ENCODE assay signal across 10 cellular contexts in the genomic region with DNA sequence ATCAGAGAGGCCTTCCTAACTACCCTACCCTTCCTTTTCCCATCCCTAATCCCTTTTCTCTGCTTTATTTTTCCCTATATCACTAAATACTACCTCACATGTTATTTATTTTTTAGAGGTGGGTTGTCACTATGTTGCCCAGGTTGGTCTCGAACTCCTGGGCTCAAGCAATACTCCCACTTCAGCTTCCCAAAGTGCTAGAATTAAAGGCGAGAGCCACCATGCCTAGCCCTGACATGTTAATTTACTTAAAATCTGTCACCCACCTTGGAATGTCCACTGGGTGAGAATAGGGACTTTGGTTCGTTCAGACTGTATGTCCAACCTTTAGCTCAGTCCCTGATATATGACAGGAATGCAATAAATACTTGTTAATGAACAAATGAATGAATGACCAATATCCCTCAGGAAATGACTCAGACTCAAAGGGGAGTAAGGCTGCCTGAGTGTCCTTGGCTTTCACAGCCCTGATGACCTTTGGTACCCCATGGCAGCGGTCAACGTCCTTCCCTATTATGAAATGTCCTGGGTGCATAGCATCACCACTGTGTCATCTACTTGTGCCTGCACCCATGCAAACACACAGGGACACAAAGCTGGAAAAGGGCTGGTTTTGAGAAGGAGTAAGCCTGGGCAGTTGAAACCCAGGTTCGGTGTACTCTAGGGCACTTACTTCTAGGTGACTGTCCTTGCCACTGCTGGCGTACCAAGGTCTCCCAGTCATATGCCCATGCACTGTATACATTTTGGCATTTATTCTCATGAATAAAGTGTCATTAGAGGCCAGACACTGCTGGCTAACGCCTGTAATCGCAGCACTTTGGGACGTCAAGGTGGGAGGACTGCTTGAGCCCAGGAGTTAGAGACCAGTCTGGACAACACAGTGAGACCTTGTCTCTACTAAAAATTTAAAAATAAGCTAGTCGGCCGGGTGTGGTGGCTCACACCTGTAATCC. TPM values are rescaled to one million over a fixed set of nuclear protein-coding genes. Genes with fewer than 3 reads are reported as not detected.
A peak's percentile ranks its signal among the peaks of the same experiment; 100 is the strongest.
DNase-seq lines count a peak whose midpoint lies in the region; ATAC-seq, FAIRE-seq and TF ChIP-seq lines count a peak whose summit lies in the region.
"Had no signal": no experiment of that assay in that cellular context is flagged by ENCODE, and none has a peak within 500 bp of the region (broad histone marks: within the 10 kb centered on the region; RNA-seq: fewer than 3 reads in every experiment).

No MANE protein-coding gene starts in this region.

- no peak for ATAC-seq in GM23338
- ATAC-seq in HG03097 (IDR thresholded peaks at IDR 0.05; ENCODE audit: low FRiP score, unreplicated experiment): no peak

- H3K4me2 ChIP-seq in GM23338: no peak overlapping the region

- no peaks in the 10 kb centered on the region for H3K9me3 ChIP-seq in small intestine (ENCODE audit: control insufficient read depth, low read depth)

- H3K27me3 ChIP-seq in GM23338 (ENCODE audit: insufficient read depth) (no peaks in the 10 kb centered on the region), small intestine (ENCODE audit: control insufficient read depth in 2 of 2, insufficient read depth in 2 of 2, low read length in 2 of 2) (no peaks in the 10 kb centered on the region)

- H2AFZ ChIP-seq in GM23338: no peak overlapping the region

- peak overlapping the region; percentile 75; the same call in 1 of the 2 replicates for H3K27ac ChIP-seq in GM23338 (ENCODE audit: low read depth)
- H3K27ac ChIP-seq in small intestine (ENCODE audit: low read depth in 1 of 2, low read length in 1 of 2): peak overlapping the region; percentile 89 to 92

- no peak overlapping the region for H3K4me3 Mint-ChIP-seq in GM23338

- no peak overlapping the region for H3K4me3 ChIP-seq in GM23338
- no peak overlapping the region for H3K4me3 ChIP-seq in fibroblast of villous mesenchyme (ENCODE audit: low read depth, low read length)
- H3K4me3 ChIP-seq in small intestine (ENCODE audit: low read depth in 1 of 2, low read length in 2 of 2): no peak overlapping the region

- H3K4me1 ChIP-seq in GM23338 (ENCODE audit: insufficient read depth) (peaks cover 42% of the 10 kb centered on the region), small intestine (ENCODE audit: control insufficient read depth in 2 of 2, insufficient read depth in 1 of 2, low read depth in 1 of 2, low read length in 1 of 2) (peaks cover 19 to 47% of the 10 kb centered on the region in 2 donors)

- no peak for FAIRE-seq in small intestine (lab: Jason Lieb, UNC)

- H3F3A ChIP-seq in GM23338 (replicated peaks; ENCODE audit: low read depth): peaks cover 10% of the 10 kb centered on the region

- no peak overlapping the region for H3K27ac Mint-ChIP-seq in GM23338

- H3K9me2 ChIP-seq in GM23338 (ENCODE audit: insufficient read depth): 0 out of 2 replicates have a peak, but pooled peaks cover 2% of the 10 kb centered on the region

- TF ChIP-seq CTCF in GM23338 (conservative IDR thresholded peaks at IDR 0.05; ENCODE audit: low read depth in 2 of 2) (no peak), fibroblast of villous mesenchyme (IDR thresholded peaks at IDR 0.05; ENCODE audit: insufficient read depth, low read depth, low read length) (no peak)

- peaks cover 11% of the 10 kb centered on the region; the same call in 2 of the 3 replicates for H3K36me3 Mint-ChIP-seq in GM23338 (ENCODE audit: low read depth)

- H4K20me1 ChIP-seq in GM23338 (replicated peaks; ENCODE audit: insufficient read depth): peaks cover 16% of the 10 kb centered on the region

- peaks cover 10% of the 10 kb centered on the region for H3K27me3 Mint-ChIP-seq in GM23338 (ENCODE audit: insufficient read depth, low read depth, poor library complexity)

- H3K9me3 Mint-ChIP-seq in GM23338: no peaks in the 10 kb centered on the region; the same call in 2 of the 3 replicates

- H3K36me3 ChIP-seq in GM23338 (ENCODE audit: insufficient read depth) (no peaks in the 10 kb centered on the region), small intestine (ENCODE audit: control insufficient read depth in 2 of 2, insufficient read depth in 2 of 2, low read length in 2 of 2) (peaks cover 0 to 2% of the 10 kb centered on the region in 2 donors)

- WGBS in small intestine, 3 donors: 80 to 89% (median 82%) methylated on average over 12 of the region's 12 CpGs

- DNase-seq in GM23338 (ENCODE audit: low spot score) (no peak), SW480 (ENCODE audit: low spot score) (peak; percentile 95), fibroblast of villous mesenchyme (ENCODE audit: low read depth) (peak; percentile 76), small intestine (peak; percentile 93), GF-D8 (lab: John Stamatoyannopoulos, UW) (no peak), Ammon's horn (ENCODE audit: low spot score) (no peak), anterior cingulate cortex (lab: John Stamatoyannopoulos, UW) (no peak)
- DNase-seq: NCI-H2081 treated with DMSO at 0.1 percent for 48 hours had no signal

- H3K4me1 Mint-ChIP-seq in GM23338: peaks cover 46% of the 10 kb centered on the region

- peaks cover 97% of the 10 kb centered on the region for H3K79me2 ChIP-seq in GM23338 (replicated peaks; ENCODE audit: insufficient read depth)

TF ChIP-seq in GM23338, 12 proteins besides CTCF, POLR2A, EP300 and RAD21 (continues in another document):
- TF ChIP-seq NANOG (IDR thresholded peaks at IDR 0.05; ENCODE audit: borderline replicate concordance) (no peak), ZNF331 (CRISPR knock-in tag; IDR thresholded peaks at IDR 0.05; ENCODE audit: low read depth) (no peak), CREB1 (CRISPR knock-in tag; IDR thresholded peaks at IDR 0.05; ENCODE audit: low read depth) (no peak), POLR2AphosphoS5 (IDR thresholded peaks at IDR 0.05; ENCODE audit: low read depth) (no peak), JUNB (IDR thresholded peaks at IDR 0.05; ENCODE audit: unreplicated experiment) (no peak), STAT1 (IDR thresholded peaks at IDR 0.05; ENCODE audit: unreplicated experiment) (no peak), EZH2phosphoT487 (IDR thresholded peaks at IDR 0.05; ENCODE audit: unreplicated experiment) (no peak), ZNF114 (CRISPR knock-in tag; IDR thresholded peaks at IDR 0.05) (no peak), EZH2 (IDR thresholded peaks at IDR 0.05; ENCODE audit: low read depth, unreplicated experiment) (no peak)
- TF ChIP-seq, protein P1, sequence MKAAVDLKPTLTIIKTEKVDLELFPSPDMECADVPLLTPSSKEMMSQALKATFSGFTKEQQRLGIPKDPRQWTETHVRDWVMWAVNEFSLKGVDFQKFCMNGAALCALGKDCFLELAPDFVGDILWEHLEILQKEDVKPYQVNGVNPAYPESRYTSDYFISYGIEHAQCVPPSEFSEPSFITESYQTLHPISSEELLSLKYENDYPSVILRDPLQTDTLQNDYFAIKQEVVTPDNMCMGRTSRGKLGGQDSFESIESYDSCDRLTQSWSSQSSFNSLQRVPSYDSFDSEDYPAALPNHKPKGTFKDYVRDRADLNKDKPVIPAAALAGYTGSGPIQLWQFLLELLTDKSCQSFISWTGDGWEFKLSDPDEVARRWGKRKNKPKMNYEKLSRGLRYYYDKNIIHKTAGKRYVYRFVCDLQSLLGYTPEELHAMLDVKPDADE (IDR thresholded peaks at IDR 0.05): no peak
- TF ChIP-seq, protein P2, sequence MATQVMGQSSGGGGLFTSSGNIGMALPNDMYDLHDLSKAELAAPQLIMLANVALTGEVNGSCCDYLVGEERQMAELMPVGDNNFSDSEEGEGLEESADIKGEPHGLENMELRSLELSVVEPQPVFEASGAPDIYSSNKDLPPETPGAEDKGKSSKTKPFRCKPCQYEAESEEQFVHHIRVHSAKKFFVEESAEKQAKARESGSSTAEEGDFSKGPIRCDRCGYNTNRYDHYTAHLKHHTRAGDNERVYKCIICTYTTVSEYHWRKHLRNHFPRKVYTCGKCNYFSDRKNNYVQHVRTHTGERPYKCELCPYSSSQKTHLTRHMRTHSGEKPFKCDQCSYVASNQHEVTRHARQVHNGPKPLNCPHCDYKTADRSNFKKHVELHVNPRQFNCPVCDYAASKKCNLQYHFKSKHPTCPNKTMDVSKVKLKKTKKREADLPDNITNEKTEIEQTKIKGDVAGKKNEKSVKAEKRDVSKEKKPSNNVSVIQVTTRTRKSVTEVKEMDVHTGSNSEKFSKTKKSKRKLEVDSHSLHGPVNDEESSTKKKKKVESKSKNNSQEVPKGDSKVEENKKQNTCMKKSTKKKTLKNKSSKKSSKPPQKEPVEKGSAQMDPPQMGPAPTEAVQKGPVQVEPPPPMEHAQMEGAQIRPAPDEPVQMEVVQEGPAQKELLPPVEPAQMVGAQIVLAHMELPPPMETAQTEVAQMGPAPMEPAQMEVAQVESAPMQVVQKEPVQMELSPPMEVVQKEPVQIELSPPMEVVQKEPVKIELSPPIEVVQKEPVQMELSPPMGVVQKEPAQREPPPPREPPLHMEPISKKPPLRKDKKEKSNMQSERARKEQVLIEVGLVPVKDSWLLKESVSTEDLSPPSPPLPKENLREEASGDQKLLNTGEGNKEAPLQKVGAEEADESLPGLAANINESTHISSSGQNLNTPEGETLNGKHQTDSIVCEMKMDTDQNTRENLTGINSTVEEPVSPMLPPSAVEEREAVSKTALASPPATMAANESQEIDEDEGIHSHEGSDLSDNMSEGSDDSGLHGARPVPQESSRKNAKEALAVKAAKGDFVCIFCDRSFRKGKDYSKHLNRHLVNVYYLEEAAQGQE (IDR thresholded peaks at IDR 0.05; ENCODE audit: unreplicated experiment): no peak

RNA-seq across cellular contexts. Expression of a gene that starts 26.5 kb away (rescaled TPM):
- 108 and 110 TPM in 2 replicates for total RNA-seq in GM23338 (2014; rRNA removed; shearing (Covaris generic))
- polyA plus RNA-seq in GM23338 (2016; fragmentation: Nextera tagmentation; extraction: Ambion mirVana) (39.9 and 42.4 TPM in 2 replicates), small intestine (100 to 1,000 TPM in 1 of 3 donors, 10 to 100 TPM in 2; 79.7 to 160 (median 92.8) TPM)
- total RNA-seq in fibroblast of villous mesenchyme: 82.8 and 113 TPM in 2 replicates

RNA-seq across cellular contexts. Expression of a gene that starts 43.0 kb away (rescaled TPM):
- total RNA-seq in GM23338 (2014; rRNA removed; shearing (Covaris generic)): 148 and 159 TPM in 2 replicates
- polyA plus RNA-seq in GM23338 (2016; fragmentation: Nextera tagmentation; extraction: Ambion mirVana) (94.1 and 101 TPM in 2 replicates), small intestine (10 to 100 TPM in 1 of 3 donors, 1 to 10 TPM in 1, under 1 TPM in 1; 0.81 to 27.8 (median 2.5) TPM)
- 35.4 and 62.2 TPM in 2 replicates for total RNA-seq in fibroblast of villous mesenchyme

RNA-seq across cellular contexts. Expression of a gene that starts 58.4 kb away (rescaled TPM):
- total RNA-seq in GM23338 (2014; rRNA removed; shearing (Covaris generic)): not detected in 2 replicates
- 0.63 and 1.1 TPM in 2 replicates for polyA plus RNA-seq in GM23338 (2016; fragmentation: Nextera tagmentation; extraction: Ambion mirVana)
- not detected in 2 replicates for total RNA-seq in fibroblast of villous mesenchyme
- polyA plus RNA-seq in small intestine: 1 to 10 TPM in 1 of 3 donors, not detected in 2; 3.7 TPM
- total RNA-seq: pulmonary artery endothelial cell had no signal

Comparison
In these comparisons a context has a peak if more than half of its experiments do, and no peak if none do; other contexts are left out.
1. DNase-seq: peak in SW480 (single experiment), fibroblast of villous mesenchyme (single experiment) and small intestine (single experiment); none in GM23338 (single experiment), GF-D8 (single experiment), Ammon's horn (single experiment) and anterior cingulate cortex (0 of 58).